In genomic region chr6:63635563-63636515, GRCh38 we compare ENCODE assay signal across 8 cellular contexts. TPM values are rescaled to one million over a fixed set of nuclear protein-coding genes. Genes with fewer than 3 reads are reported as not detected.
A peak's percentile ranks its signal among the peaks of the same experiment; 100 is the strongest.
DNase-seq lines count a peak whose midpoint lies in the region; ATAC-seq and TF ChIP-seq lines count a peak whose summit lies in the region.

Gene PHF3 (plus strand): TSS chr6:63635802. CDS start chr6:63646552, 10,750 bp downstream.

- H3K9me3 ChIP-seq in left lung: no peaks in the 10 kb centered on the region

- H3K27me3 ChIP-seq in left lung: no peaks in the 10 kb centered on the region

- peak within 1 kb of the TSS; percentile 96 to 98 for H3K27ac ChIP-seq in left lung

- H3K36me3 ChIP-seq in left lung: no peaks in the 10 kb centered on the region

- H3K4me3 ChIP-seq in left lung: peak within 1 kb of the TSS; percentile 82 to 94

- peaks cover 10 to 49% of the 10 kb centered on the region in 2 donors for H3K4me1 ChIP-seq in left lung

- peak; percentile 83 for ATAC-seq in GM19395 (IDR thresholded peaks at IDR 0.05; ENCODE audit: unreplicated experiment)
- peak; percentile 79 for ATAC-seq in HG03558 (IDR thresholded peaks at IDR 0.05; ENCODE audit: extremely low read depth, unreplicated experiment)
- ATAC-seq in left lung: peak; percentile 95

- intact Hi-C loops in left lung (cut with DNase I): no loop called here

- DNase-seq in CD1c-positive myeloid dendritic cell (ENCODE audit: extremely low spot score) (peak; percentile 95), NCI-H748 treated with DMSO at 0.1 percent for 48 hours (lab: John Stamatoyannopoulos, UW) (peak; percentile 87), dedifferentiated amniotic fluid mesenchymal stem cell (ENCODE audit: extremely low spot score) (peak; percentile 76), left lung (peak; percentile 91 to 98)
- DNase-seq in activated CD4-positive, alpha-beta T cell treated with anti-CD3 and anti-CD28 coated beads, Interleukin-2, amount 50 U/mL, for 24 hours (ENCODE audit: low read depth in 1 of 2, low spot score in 1 of 2): peak; percentile 73 to 81
- DNase-seq in stimulated activated CD4-positive, alpha-beta T cell treated with anti-CD3 and anti-CD28 coated beads, Interleukin-2, amount 100 ng/mL, for 48 hours: peak; percentile 83 to 86

- TF ChIP-seq CTCF in left lung (IDR thresholded peaks at IDR 0.05): no peak

RNA-seq across cellular contexts. Expression of gene PHF3, which starts in this region (rescaled TPM):
- 10 to 100 TPM; 44.5 to 46.0 TPM for total RNA-seq in left lung

Comparison
In these comparisons a context has a peak if more than half of its experiments do, and no peak if none do; other contexts are left out.
1. Peak in every context shown above with its lines: DNase-seq, ATAC-seq, H3K4me3 ChIP-seq and H3K27ac ChIP-seq.